ENCODE assay signal across 1 cellular context in the genomic region with DNA sequence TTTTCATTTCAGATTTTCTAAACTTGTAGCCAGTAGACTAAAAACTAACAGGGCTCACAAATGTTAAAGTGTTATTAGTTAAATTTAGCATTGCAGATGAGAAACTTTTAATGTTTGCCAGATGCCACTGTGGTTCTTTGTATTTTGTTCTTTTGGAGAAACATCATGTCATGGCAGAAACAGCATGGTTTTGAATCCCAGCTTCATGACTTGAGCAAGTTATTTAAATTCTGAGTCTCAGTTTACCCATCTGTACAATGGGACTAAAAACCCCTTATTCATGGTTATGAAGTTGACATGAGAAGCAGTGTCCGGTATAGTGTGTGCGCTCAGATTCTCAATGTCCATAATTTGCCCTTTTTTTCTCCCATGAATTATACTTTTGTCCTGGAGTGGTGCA.
TF ChIP-seq lines count a peak whose summit lies in the region.

No MANE protein-coding gene starts in this region.

TF ChIP-seq in K562, 482 proteins besides CTCF, POLR2A, EP300 and RAD21 (continued from another document):
- no peak for TF ChIP-seq ETS2 (tag; IDR thresholded peaks at IDR 0.05; ENCODE audit: borderline replicate concordance, poor library complexity, severe bottlenecking)
- TF ChIP-seq ZFPM2 (CRISPR knock-in tag; IDR thresholded peaks at IDR 0.05), result no peak
- no peak for TF ChIP-seq ZNF239 (CRISPR knock-in tag; IDR thresholded peaks at IDR 0.05)
- TF ChIP-seq MAFF (IDR thresholded peaks at IDR 0.05; ENCODE audit: low read length), result no peak
- TF ChIP-seq CHD4 (IDR thresholded peaks at IDR 0.05; ENCODE audit: insufficient read depth, insufficient replicate concordance, low read depth, low read length, poor library complexity, severe bottlenecking), result peak; percentile 65
- TF ChIP-seq MXD1 (CRISPR knock-in tag; IDR thresholded peaks at IDR 0.05; ENCODE audit: borderline replicate concordance, poor library complexity, severe bottlenecking), result no peak
- 0 out of 2 replicates have a peak, but pooled peaks have one; percentile 27 for TF ChIP-seq HDAC2 (IDR thresholded peaks at IDR 0.05)
- peak; percentile 99 for TF ChIP-seq RBM25 (IDR thresholded peaks at IDR 0.05; ENCODE audit: low read depth, low read length, severe bottlenecking)
- TF ChIP-seq NFIX (CRISPR knock-in tag; IDR thresholded peaks at IDR 0.05; ENCODE audit: low read depth), result no peak
- no peak for TF ChIP-seq FOXP1 (CRISPR knock-in tag; IDR thresholded peaks at IDR 0.05)
- no peak for TF ChIP-seq ARHGAP35 (IDR thresholded peaks at IDR 0.05; ENCODE audit: partially characterized antibody)
- TF ChIP-seq MLLT1 (IDR thresholded peaks at IDR 0.05), result no peak
- TF ChIP-seq, protein P1, sequence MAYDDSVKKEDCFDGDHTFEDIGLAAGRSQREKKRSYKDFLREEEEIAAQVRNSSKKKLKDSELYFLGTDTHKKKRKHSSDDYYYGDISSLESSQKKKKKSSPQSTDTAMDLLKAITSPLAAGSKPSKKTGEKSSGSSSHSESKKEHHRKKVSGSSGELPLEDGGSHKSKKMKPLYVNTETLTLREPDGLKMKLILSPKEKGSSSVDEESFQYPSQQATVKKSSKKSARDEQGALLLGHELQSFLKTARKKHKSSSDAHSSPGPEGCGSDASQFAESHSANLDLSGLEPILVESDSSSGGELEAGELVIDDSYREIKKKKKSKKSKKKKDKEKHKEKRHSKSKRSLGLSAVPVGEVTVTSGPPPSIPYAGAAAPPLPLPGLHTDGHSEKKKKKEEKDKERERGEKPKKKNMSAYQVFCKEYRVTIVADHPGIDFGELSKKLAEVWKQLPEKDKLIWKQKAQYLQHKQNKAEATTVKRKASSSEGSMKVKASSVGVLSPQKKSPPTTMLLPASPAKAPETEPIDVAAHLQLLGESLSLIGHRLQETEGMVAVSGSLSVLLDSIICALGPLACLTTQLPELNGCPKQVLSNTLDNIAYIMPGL (CRISPR knock-in tag; IDR thresholded peaks at IDR 0.05), result no peak
- no peak for TF ChIP-seq MEF2D (tag; conservative IDR thresholded peaks at IDR 0.05; ENCODE audit: low read depth)
- TF ChIP-seq ZBTB8A (IDR thresholded peaks at IDR 0.05; ENCODE audit: partially characterized antibody), result no peak
- TF ChIP-seq RBM39 (optimal IDR thresholded peaks at IDR 0.05; ENCODE audit: low read depth, low read length), result no peak
- TF ChIP-seq SMARCA5 (IDR thresholded peaks at IDR 0.05), result peak; percentile 60; the same call in 1 of the 2 replicates
- peak; percentile 88 for TF ChIP-seq BCOR (IDR thresholded peaks at IDR 0.05)
- TF ChIP-seq PHB2 (IDR thresholded peaks at IDR 0.05; ENCODE audit: low read depth), result no peak
- no peak for TF ChIP-seq PBX2 (CRISPR knock-in tag; IDR thresholded peaks at IDR 0.05; ENCODE audit: low read depth)
- TF ChIP-seq PBX2 (tag; conservative IDR thresholded peaks at IDR 0.05; ENCODE audit: low read depth), result no peak
- no peak for TF ChIP-seq FOXM1 (IDR thresholded peaks at IDR 0.05; ENCODE audit: low read depth)
- TF ChIP-seq FOXM1 (CRISPR knock-in tag; IDR thresholded peaks at IDR 0.05; ENCODE audit: low read depth), result no peak
- no peak for TF ChIP-seq POLR2B (IDR thresholded peaks at IDR 0.05; ENCODE audit: low read depth, partially characterized antibody)
- TF ChIP-seq E2F3 (CRISPR knock-in tag; IDR thresholded peaks at IDR 0.05), result no peak
- no peak for TF ChIP-seq NR3C1 (CRISPR knock-in tag; IDR thresholded peaks at IDR 0.05)
- no peak for TF ChIP-seq ZNF316 (IDR thresholded peaks at IDR 0.05)
- no peak for TF ChIP-seq SMAD1 (IDR thresholded peaks at IDR 0.05; ENCODE audit: low read depth, low read length, partially characterized antibody)
- no peak for TF ChIP-seq HMG20A (CRISPR knock-in tag; conservative IDR thresholded peaks at IDR 0.05)
- TF ChIP-seq LEF1 (IDR thresholded peaks at IDR 0.05), result no peak
- TF ChIP-seq NKRF (IDR thresholded peaks at IDR 0.05; ENCODE audit: borderline replicate concordance), result no peak
- TF ChIP-seq EGR1 (conservative IDR thresholded peaks at IDR 0.05), result no peak
- TF ChIP-seq GTF2E2 (tag; IDR thresholded peaks at IDR 0.05), result no peak
- TF ChIP-seq TEAD1 (CRISPR knock-in tag; IDR thresholded peaks at IDR 0.05), result no peak
- no peak for TF ChIP-seq STAT5A (IDR thresholded peaks at IDR 0.05; ENCODE audit: borderline replicate concordance, low read length)
- TF ChIP-seq NONO (IDR thresholded peaks at IDR 0.05; ENCODE audit: low read depth in 2 of 2, low read length in 1 of 2), result no peak
- no peak for TF ChIP-seq MLX (CRISPR knock-in tag; conservative IDR thresholded peaks at IDR 0.05)
- no peak for TF ChIP-seq C11orf30 (IDR thresholded peaks at IDR 0.05; ENCODE audit: low read depth)
